ENCODE assay signal across 22 cellular contexts in genomic region chr18:69220529-69220928, GRCh38.
DNase-seq lines count a peak whose midpoint lies in the region; ATAC-seq, FAIRE-seq and TF ChIP-seq lines count a peak whose summit lies in the region.
"Had no signal": no experiment of that assay in that cellular context is flagged by ENCODE, and none has a peak within 500 bp of the region (broad histone marks: within the 10 kb centered on the region; RNA-seq: fewer than 3 reads in every experiment).

No MANE protein-coding gene starts in this region.

- H3K27me3 ChIP-seq in H9 (ENCODE audit: insufficient read depth, low read length) (no peaks in the 10 kb centered on the region), H1 (replicated peaks in 1 of 4; ENCODE audit: control insufficient read depth in 3 of 4, extremely low read depth in 1 of 4, insufficient read depth in 3 of 4, low read length in 3 of 4) (no peaks in the 10 kb centered on the region), osteoblast (ENCODE audit: insufficient read depth, low read length) (no peaks in the 10 kb centered on the region), left lung (no peaks in the 10 kb centered on the region)
- H3K27me3 ChIP-seq: BE2C had no signal

- H3K79me1 ChIP-seq in H9 (ENCODE audit: insufficient read depth, low read depth, low read length, poor library complexity, severe bottlenecking): no peaks in the 10 kb centered on the region
- no peaks in the 10 kb centered on the region for H3K79me1 ChIP-seq in H1 (ENCODE audit: low read depth, low read length)

- H3K27me3 Mint-ChIP-seq in H9 (ENCODE audit: low read depth): no peaks in the 10 kb centered on the region
- H3K27me3 Mint-ChIP-seq: CD4-positive, CD25-positive, alpha-beta regulatory T cell; CD8-positive, alpha-beta memory T cell had no signal

- H3K56ac ChIP-seq in H9 (ENCODE audit: insufficient read length, low read depth, low read length) (no peak overlapping the region), H1 (replicated peaks; ENCODE audit: insufficient read length, low read depth, low read length) (no peak overlapping the region)

- no peak for ATAC-seq in HG03571 (IDR thresholded peaks at IDR 0.05; ENCODE audit: unreplicated experiment)
- ATAC-seq in HG02798 (IDR thresholded peaks at IDR 0.05; ENCODE audit: poor library complexity, unreplicated experiment): no peak
- ATAC-seq in left lung: no peak

- no peaks in the 10 kb centered on the region for H3K23me2 ChIP-seq in H9 (ENCODE audit: insufficient read length, low read depth, low read length, poor library complexity, severe bottlenecking)
- no peaks in the 10 kb centered on the region for H3K23me2 ChIP-seq in H1 (ENCODE audit: low read depth, low read length)

- CTCF ChIA-PET in H1 (lab: Charles Lee; ENCODE audit: partially characterized antibody): no interaction called here

- H3K4ac ChIP-seq in H9 (ENCODE audit: low read depth, low read length) (no peak overlapping the region), H1 (replicated peaks; ENCODE audit: insufficient read length, low read depth, low read length) (no peak overlapping the region)

- H3K27ac Mint-ChIP-seq in H9: peak overlapping the region in 1 of 3 experiments; percentile 31; a peak in 2 of 7 replicates
- H3K27ac Mint-ChIP-seq: CD4-positive, CD25-positive, alpha-beta regulatory T cell; CD8-positive, alpha-beta memory T cell had no signal

- no peaks in the 10 kb centered on the region for H4K20me1 ChIP-seq in H9 (ENCODE audit: control insufficient read depth, insufficient read depth, insufficient read length)
- H4K20me1 ChIP-seq in H1 (replicated peaks in 1 of 2; ENCODE audit: control insufficient read depth in 1 of 2, insufficient read depth in 2 of 2, low read length in 2 of 2): no peaks in the 10 kb centered on the region
- no peaks in the 10 kb centered on the region for H4K20me1 ChIP-seq in osteoblast (ENCODE audit: insufficient read depth, low read length)

- no peaks in the 10 kb centered on the region for H3K36me3 Mint-ChIP-seq in H9 (ENCODE audit: insufficient read depth in 1 of 3, low read depth in 3 of 3)
- H3K36me3 Mint-ChIP-seq: CD4-positive, CD25-positive, alpha-beta regulatory T cell; CD8-positive, alpha-beta memory T cell had no signal

- POLR2A ChIA-PET in H1 (lab: Charles Lee; ENCODE audit: partially characterized antibody): no interaction called here

- H2BK15ac ChIP-seq in H9 (ENCODE audit: low read depth, low read length) (no peak overlapping the region), H1 (ENCODE audit: low read length) (no peak overlapping the region)

- H3K79me2 ChIP-seq in H9 (ENCODE audit: insufficient read depth, low read length): no peaks in the 10 kb centered on the region
- no peaks in the 10 kb centered on the region for H3K79me2 ChIP-seq in H1 (ENCODE audit: control insufficient read depth in 1 of 2, insufficient read depth in 2 of 2, low read length in 2 of 2)
- no peaks in the 10 kb centered on the region for H3K79me2 ChIP-seq in osteoblast (ENCODE audit: insufficient read depth, low read length)

- H3K27ac ChIP-seq in H9 (ENCODE audit: insufficient read length, low read depth, low read length) (no peak overlapping the region), H1 (ENCODE audit: low read depth, low read length) (no peak overlapping the region), osteoblast (ENCODE audit: low read depth, low read length) (no peak overlapping the region), left lung (no peak overlapping the region)
- H3K27ac ChIP-seq: GM23248 had no signal

- H2BK12ac ChIP-seq in H9 (ENCODE audit: insufficient read length, low read depth, low read length): no peak overlapping the region
- H2BK12ac ChIP-seq in H1 (ENCODE audit: low read depth, low read length): no peak overlapping the region

- no peak overlapping the region for H3K4me2 ChIP-seq in H9 (ENCODE audit: insufficient read depth, insufficient read length, low read length)
- H3K4me2 ChIP-seq in H1 (ENCODE audit: insufficient read depth in 1 of 2, low read depth in 2 of 2, low read length in 2 of 2): no peak overlapping the region
- H3K4me2 ChIP-seq in osteoblast (ENCODE audit: insufficient read depth, low read length): no peak overlapping the region

- H2AK5ac ChIP-seq in H9 (ENCODE audit: insufficient read length, low read length): no peak overlapping the region
- H2AK5ac ChIP-seq in H1 (ENCODE audit: low read depth, low read length): no peak overlapping the region

- no peak for TF ChIP-seq EP300 in H1 (IDR thresholded peaks at IDR 0.05; ENCODE audit: borderline replicate concordance in 1 of 2, low read depth in 2 of 2, low read length in 2 of 2)

- H3K4me3 ChIP-seq in H1 (ENCODE audit: extremely low read depth in 1 of 4, insufficient read depth in 2 of 4, low read depth in 3 of 4, low read length in 4 of 4) (no peak overlapping the region), osteoblast (ENCODE audit: insufficient read depth, low read length) (no peak overlapping the region), left lung (no peak overlapping the region)
- H3K4me3 ChIP-seq: GM23248, HAP-1 had no signal

- H3K9me3 ChIP-seq in H9 (ENCODE audit: control insufficient read depth, low read depth, low read length) (no peaks in the 10 kb centered on the region), H1 (ENCODE audit: insufficient read depth in 2 of 2, low read depth in 1 of 2, low read length in 1 of 2) (no peaks in the 10 kb centered on the region), osteoblast (ENCODE audit: low read depth, low read length) (no peaks in the 10 kb centered on the region), left lung (no peaks in the 10 kb centered on the region)
- H3K9me3 ChIP-seq: BE2C, HAP-1 had no signal

- no peak for FAIRE-seq in H1 (lab: Jason Lieb, UNC)
- FAIRE-seq: GM12892, GM18507, HTR-8/SVneo had no signal

- H3K9me3 Mint-ChIP-seq in H9: no peaks in the 10 kb centered on the region
- H3K9me3 Mint-ChIP-seq: CD8-positive, alpha-beta memory T cell had no signal

- H3K23ac ChIP-seq in H9 (ENCODE audit: insufficient read length, low read depth, low read length) (no peak overlapping the region), H1 (ENCODE audit: insufficient read length) (no peak overlapping the region)

- H4K8ac ChIP-seq in H9 (replicated peaks; ENCODE audit: insufficient read length, low read depth, low read length) (no peak overlapping the region), H1 (ENCODE audit: extremely low read depth, insufficient read depth, low read length) (no peak overlapping the region)

- no peak overlapping the region for H4K91ac ChIP-seq in H9 (ENCODE audit: insufficient read length, low read depth, low read length)
- H4K91ac ChIP-seq in H1 (replicated peaks; ENCODE audit: insufficient read length, low read length): no peak overlapping the region

- H2BK20ac ChIP-seq in H9 (ENCODE audit: low read depth, low read length, poor library complexity, severe bottlenecking) (no peak overlapping the region), H1 (ENCODE audit: low read length) (no peak overlapping the region)

- no peak for TF ChIP-seq POLR2A in H1 (IDR thresholded peaks at IDR 0.05; ENCODE audit: control extremely low read depth in 1 of 2, low read depth in 2 of 2, low read length in 2 of 2)

- no CpG with 5 or more reads among the region's 6 CpGs for WGBS in H9 (ENCODE audit: extremely low coverage, insufficient read length, low lambda C conversion rate)
- 90% methylated on average over 6 of the region's 6 CpGs; no CpG with 5 or more reads in 1 of the 2 experiments for WGBS in H1 (ENCODE audit: extremely low coverage in 1 of 2, insufficient coverage in 1 of 2, insufficient read length in 1 of 2, insufficient replicate concordance in 2 of 2, low coverage in 1 of 2, low lambda C conversion rate in 2 of 2, missing lambda C conversion rate in 1 of 2), 2 experiments

- DNase-seq in H9 (no peak), H1 (ENCODE audit: low read depth in 1 of 2, low spot score in 2 of 2) (no peak), kidney tubule cell (ENCODE audit: low spot score) (peak; percentile 55), osteoblast (ENCODE audit: insufficient read length, low spot score, missing footprints) (peak; percentile 1), left lung (no peak)
- DNase-seq: ACHN; BE2C; C1 segment of cervical spinal cord; CD4-positive, CD25-positive, alpha-beta regulatory T cell; CD8-positive, alpha-beta memory T cell; COR-L47; DMS 273 treated with DMSO at 0.1 percent for 48 hours; DMS79; GDM1; GM23248; KG1 had no signal

- H4K5ac ChIP-seq in H9 (ENCODE audit: insufficient read length, low read depth, low read length) (no peak overlapping the region), H1 (ENCODE audit: insufficient read length, low read depth, low read length) (no peak overlapping the region)

- intact Hi-C loops in left lung (cut with DNase I): no loop called here

- no peak for TF ChIP-seq RAD21 in H1 (IDR thresholded peaks at IDR 0.05 in 1 of 2, conservative IDR thresholded peaks at IDR 0.05 in 1 of 2; ENCODE audit: low read depth in 2 of 2, low read length in 2 of 2)

- no peak overlapping the region for H3K4me3 Mint-ChIP-seq in H9
- H3K4me3 Mint-ChIP-seq: CD4-positive, CD25-positive, alpha-beta regulatory T cell; CD8-positive, alpha-beta memory T cell had no signal

- TF ChIP-seq CTCF in H9 (conservative IDR thresholded peaks at IDR 0.05) (no peak), H1 (IDR thresholded peaks at IDR 0.05; ENCODE audit: control extremely low read depth in 1 of 3, insufficient read depth in 1 of 3, low read depth in 1 of 3, low read length in 3 of 3) (no peak), osteoblast (IDR thresholded peaks at IDR 0.05; ENCODE audit: extremely low read depth, low read depth, low read length) (no peak), left lung (IDR thresholded peaks at IDR 0.05) (no peak)

- H3K14ac ChIP-seq in H9 (ENCODE audit: insufficient read depth, low read length) (no peak overlapping the region), H1 (ENCODE audit: insufficient read length) (no peak overlapping the region)

- H3T11ph ChIP-seq in H9 (ENCODE audit: low read length): no peak overlapping the region

- no peak overlapping the region for H2BK120ac ChIP-seq in H9 (ENCODE audit: low read depth, low read length, poor library complexity, severe bottlenecking)
- H2BK120ac ChIP-seq in H1 (replicated peaks; ENCODE audit: low read depth, low read length): no peak overlapping the region

- peak overlapping the region; percentile 38 for H3K18ac ChIP-seq in H9 (ENCODE audit: insufficient read length, low read depth, low read length)
- no peak overlapping the region for H3K18ac ChIP-seq in H1 (ENCODE audit: extremely low read depth, low read length)

- H3K4me1 Mint-ChIP-seq in H9: no peaks in the 10 kb centered on the region
- H3K4me1 Mint-ChIP-seq: CD4-positive, CD25-positive, alpha-beta regulatory T cell; CD8-positive, alpha-beta memory T cell had no signal

- H2AFZ ChIP-seq in H9 (ENCODE audit: low read length) (no peak overlapping the region), H1 (ENCODE audit: low read length) (0 out of 2 replicates have a peak overlapping the region, but pooled peaks have one; percentile 17), osteoblast (ENCODE audit: low read length) (no peak overlapping the region)
- H2AFZ ChIP-seq: GM23248 had no signal

- H3K36me3 ChIP-seq in H1 (ENCODE audit: control insufficient read depth in 2 of 4, insufficient read depth in 4 of 4, low read length in 3 of 4) (no peaks in the 10 kb centered on the region), osteoblast (ENCODE audit: insufficient read depth, low read length) (no peaks in the 10 kb centered on the region), left lung (no peaks in the 10 kb centered on the region)
- H3K36me3 ChIP-seq: BE2C, HAP-1 had no signal

- H2BK5ac ChIP-seq in H9 (ENCODE audit: insufficient read length, low read length): no peak overlapping the region
- no peak overlapping the region for H2BK5ac ChIP-seq in H1 (ENCODE audit: low read depth, low read length)

- H3K9ac ChIP-seq in H9 (ENCODE audit: extremely low read depth, insufficient read length, low read length) (no peak overlapping the region), H1 (replicated peaks in 1 of 4; ENCODE audit: extremely low read depth in 1 of 4, low read depth in 3 of 4, low read length in 3 of 4) (no peak overlapping the region)
- H3K9ac ChIP-seq: GM23248 had no signal

- H3K4me1 ChIP-seq in H9 (ENCODE audit: insufficient read depth, low read length): no peaks in the 10 kb centered on the region
- no peaks in the 10 kb centered on the region for H3K4me1 ChIP-seq in H1 (replicated peaks in 1 of 4; ENCODE audit: control insufficient read depth in 3 of 4, insufficient read depth in 4 of 4, low read length in 3 of 4)
- H3K4me1 ChIP-seq in osteoblast (ENCODE audit: insufficient read depth, low read length): no peaks in the 10 kb centered on the region
- no peaks in the 10 kb centered on the region for H3K4me1 ChIP-seq in left lung
- H3K4me1 ChIP-seq: BE2C, HAP-1 had no signal

Comparison
In these comparisons a context has a peak if more than half of its experiments do, and no peak if none do; other contexts are left out.
1. DNase-seq: peak in kidney tubule cell (single experiment) and osteoblast (single experiment); none in H9 (single experiment), H1 (0 of 2) and left lung (0 of 2).